8 cellular contexts compared by ENCODE assay signal in the genomic region with DNA sequence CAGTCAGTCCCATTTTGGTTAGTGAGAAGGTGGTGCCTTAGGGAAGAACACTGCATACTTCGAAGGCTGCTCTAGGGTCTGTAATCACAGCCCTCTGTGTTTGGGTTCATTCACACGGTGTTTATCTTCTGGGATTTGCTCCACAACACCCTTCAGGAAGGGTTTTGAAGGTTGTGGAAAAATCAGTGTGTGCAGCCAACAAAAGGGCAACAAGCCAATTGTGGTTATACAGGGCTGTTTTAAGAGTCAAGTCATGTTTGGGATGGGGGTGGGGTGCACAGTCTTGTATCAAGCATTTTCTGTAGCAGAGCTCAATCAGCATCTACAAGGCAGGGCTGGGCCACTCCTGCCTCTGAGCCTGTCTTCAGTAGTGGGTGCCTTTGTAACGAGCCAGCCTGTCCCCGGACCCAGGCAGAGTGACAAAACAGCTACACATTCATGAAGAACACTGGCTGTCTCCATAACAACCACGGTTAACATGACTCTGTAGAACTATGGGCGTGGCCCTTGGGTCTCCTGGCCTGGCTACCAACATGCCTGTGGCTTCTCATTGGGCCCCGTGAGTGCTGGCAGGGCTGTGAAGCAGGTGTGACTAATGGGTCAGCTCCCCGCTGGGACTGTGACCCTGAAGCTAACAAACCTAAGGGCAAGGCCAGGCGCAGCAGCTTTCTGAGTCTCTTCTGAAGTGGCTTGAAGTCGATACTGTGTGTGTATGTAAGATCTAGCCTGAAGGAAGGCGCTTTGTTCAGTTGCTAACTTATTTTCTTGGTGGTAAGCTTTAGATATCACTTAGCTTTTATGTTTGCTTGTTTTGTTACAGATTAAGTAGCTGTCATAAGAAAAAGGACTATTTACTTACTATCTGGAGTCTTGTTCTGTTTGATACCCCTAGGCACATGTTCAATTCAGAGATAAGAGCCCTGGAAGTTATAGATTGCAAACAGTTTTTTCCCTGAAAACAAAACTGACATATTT. TPM values are rescaled to one million over a fixed set of nuclear protein-coding genes. Genes with fewer than 3 reads are reported as not detected.
DNase-seq lines count a peak whose midpoint lies in the region; ATAC-seq and TF ChIP-seq lines count a peak whose summit lies in the region.

No MANE protein-coding gene starts in this region.

- no peak overlapping the region for H3K4me3 ChIP-seq in HEK293 (ENCODE audit: low read depth, low read length)
- no peak overlapping the region for H3K4me3 ChIP-seq in left lung
- no peak overlapping the region for H3K4me3 ChIP-seq in upper lobe of left lung

- H3K36me3 ChIP-seq in HEK293 (ENCODE audit: control insufficient read depth in 2 of 2, insufficient read depth in 1 of 2, low read length in 2 of 2) (no peaks in the 10 kb centered on the region), left lung (no peaks in the 10 kb centered on the region), upper lobe of left lung (no peaks in the 10 kb centered on the region)

- ATAC-seq in left lung (peak; percentile 99), upper lobe of left lung (ENCODE audit: low FRiP score in 2 of 2) (peak; percentile 86 to 96), GM21528 (IDR thresholded peaks at IDR 0.05; ENCODE audit: low FRiP score, unreplicated experiment) (no peak)

- 51 to 64% methylated on average over 9 to 11 of the region's 11 CpGs for WGBS in upper lobe of left lung, 2 donors

- intact Hi-C loops in left lung (cut with DNase I) = no loop called here

- DNase-seq in NCI-H510A treated with DMSO at 0.1 percent for 48 hours (lab: John Stamatoyannopoulos, UW) (peak; percentile 90), left lung (peak; percentile 88 to 89), upper lobe of left lung (peak in 1 of 2 donors; percentile 95), germinal center (ENCODE audit: low spot score) (no peak)
- DNase-seq in activated T-cell treated with anti-CD3 and anti-CD28 coated beads, Interleukin-2, amount 50 U/mL, for 48 hours = no peak

- TF ChIP-seq POLR2A in upper lobe of left lung (IDR thresholded peaks at IDR 0.05) = no peak

- H3K27me3 ChIP-seq in left lung (no peaks in the 10 kb centered on the region), upper lobe of left lung (no peaks in the 10 kb centered on the region)

- no peaks in the 10 kb centered on the region for H3K9me3 ChIP-seq in HEK293 (ENCODE audit: control insufficient read depth, insufficient read depth, low read depth, low read length)
- H3K9me3 ChIP-seq in left lung = no peaks in the 10 kb centered on the region
- no peaks in the 10 kb centered on the region for H3K9me3 ChIP-seq in upper lobe of left lung

- H3K27ac ChIP-seq in HEK293 (ENCODE audit: extremely low read depth, low read depth, low read length) = peak overlapping the region; percentile 67
- H3K27ac ChIP-seq in cingulate gyrus (ENCODE audit: low read depth, low read length) = peak overlapping the region; percentile 6
- peak overlapping the region; percentile 47 to 64 for H3K27ac ChIP-seq in left lung
- peak overlapping the region in 2 of 4 donors; percentile 21 to 66 for H3K27ac ChIP-seq in upper lobe of left lung

- POLR2A ChIA-PET in HEK293 (lab: Yijun Ruan, JAX) = interaction anchor here (0.6 to 2.6 kb wide), 4 partner anchors 28 to 155 kb away, joined by 3 to 33 read pairs (median 4); a partner anchor contains a TSS

- H3K4me1 ChIP-seq in HEK293 (ENCODE audit: control insufficient read depth, insufficient read depth, low read length) (peaks cover 15% of the 10 kb centered on the region), left lung (peaks cover 0 to 8% of the 10 kb centered on the region in 2 donors), upper lobe of left lung (peaks cover 0 to 9% (median 3%) of the 10 kb centered on the region in 4 donors)

- TF ChIP-seq CTCF in HEK293 (tag by site-specific recombination; IDR thresholded peaks at IDR 0.05) (no peak), left lung (IDR thresholded peaks at IDR 0.05) (no peak), upper lobe of left lung (IDR thresholded peaks at IDR 0.05) (no peak)

- CTCF ChIA-PET in HEK293 (lab: Yijun Ruan, JAX) = interaction anchor here (0.5 to 1.6 kb wide), 7 partner anchors 9 to 835 kb away, joined by 3 to 5 read pairs (median 3); no protein-coding TSS in a partner anchor

- TF ChIP-seq EP300 in upper lobe of left lung (IDR thresholded peaks at IDR 0.05) = no peak

TF ChIP-seq in HEK293, 187 proteins besides CTCF, POLR2A, EP300 and RAD21 (continues in another document):
- TF ChIP-seq ZNF341 (tag by site-specific recombination; IDR thresholded peaks at IDR 0.05; ENCODE audit: low read depth) = peak; percentile 56
- peak; percentile 75 for TF ChIP-seq ZBTB17 (tag by site-specific recombination; IDR thresholded peaks at IDR 0.05)
- TF ChIP-seq, protein P1, sequence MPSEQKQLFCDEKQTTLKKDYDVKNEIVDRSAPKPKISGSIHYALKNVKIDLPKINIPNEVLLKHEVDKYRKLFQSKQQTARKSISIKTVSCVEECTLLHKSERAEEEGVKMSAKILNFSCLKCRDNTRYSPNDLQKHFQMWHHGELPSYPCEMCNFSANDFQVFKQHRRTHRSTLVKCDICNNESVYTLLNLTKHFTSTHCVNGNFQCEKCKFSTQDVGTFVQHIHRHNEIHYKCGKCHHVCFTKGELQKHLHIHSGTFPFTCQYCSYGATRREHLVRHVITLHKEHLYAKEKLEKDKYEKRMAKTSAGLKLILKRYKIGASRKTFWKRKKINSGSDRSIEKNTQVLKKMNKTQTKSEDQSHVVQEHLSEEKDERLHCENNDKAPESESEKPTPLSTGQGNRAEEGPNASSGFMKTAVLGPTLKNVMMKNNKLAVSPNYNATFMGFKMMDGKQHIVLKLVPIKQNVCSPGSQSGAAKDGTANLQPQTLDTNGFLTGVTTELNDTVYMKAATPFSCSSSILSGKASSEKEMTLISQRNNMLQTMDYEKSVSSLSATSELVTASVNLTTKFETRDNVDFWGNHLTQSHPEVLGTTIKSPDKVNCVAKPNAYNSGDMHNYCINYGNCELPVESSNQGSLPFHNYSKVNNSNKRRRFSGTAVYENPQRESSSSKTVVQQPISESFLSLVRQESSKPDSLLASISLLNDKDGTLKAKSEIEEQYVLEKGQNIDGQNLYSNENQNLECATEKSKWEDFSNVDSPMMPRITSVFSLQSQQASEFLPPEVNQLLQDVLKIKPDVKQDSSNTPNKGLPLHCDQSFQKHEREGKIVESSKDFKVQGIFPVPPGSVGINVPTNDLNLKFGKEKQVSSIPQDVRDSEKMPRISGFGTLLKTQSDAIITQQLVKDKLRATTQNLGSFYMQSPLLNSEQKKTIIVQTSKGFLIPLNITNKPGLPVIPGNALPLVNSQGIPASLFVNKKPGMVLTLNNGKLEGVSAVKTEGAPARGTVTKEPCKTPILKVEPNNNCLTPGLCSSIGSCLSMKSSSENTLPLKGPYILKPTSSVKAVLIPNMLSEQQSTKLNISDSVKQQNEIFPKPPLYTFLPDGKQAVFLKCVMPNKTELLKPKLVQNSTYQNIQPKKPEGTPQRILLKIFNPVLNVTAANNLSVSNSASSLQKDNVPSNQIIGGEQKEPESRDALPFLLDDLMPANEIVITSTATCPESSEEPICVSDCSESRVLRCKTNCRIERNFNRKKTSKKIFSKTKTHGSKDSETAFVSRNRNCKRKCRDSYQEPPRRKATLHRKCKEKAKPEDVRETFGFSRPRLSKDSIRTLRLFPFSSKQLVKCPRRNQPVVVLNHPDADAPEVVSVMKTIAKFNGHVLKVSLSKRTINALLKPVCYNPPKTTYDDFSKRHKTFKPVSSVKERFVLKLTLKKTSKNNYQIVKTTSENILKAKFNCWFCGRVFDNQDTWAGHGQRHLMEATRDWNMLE (tag by site-specific recombination; conservative IDR thresholded peaks at IDR 0.05; ENCODE audit: low read depth) = no peak
- peak; percentile 69 for TF ChIP-seq SCRT1 (tag by site-specific recombination; IDR thresholded peaks at IDR 0.05; ENCODE audit: borderline replicate concordance)
- TF ChIP-seq, protein P2, sequence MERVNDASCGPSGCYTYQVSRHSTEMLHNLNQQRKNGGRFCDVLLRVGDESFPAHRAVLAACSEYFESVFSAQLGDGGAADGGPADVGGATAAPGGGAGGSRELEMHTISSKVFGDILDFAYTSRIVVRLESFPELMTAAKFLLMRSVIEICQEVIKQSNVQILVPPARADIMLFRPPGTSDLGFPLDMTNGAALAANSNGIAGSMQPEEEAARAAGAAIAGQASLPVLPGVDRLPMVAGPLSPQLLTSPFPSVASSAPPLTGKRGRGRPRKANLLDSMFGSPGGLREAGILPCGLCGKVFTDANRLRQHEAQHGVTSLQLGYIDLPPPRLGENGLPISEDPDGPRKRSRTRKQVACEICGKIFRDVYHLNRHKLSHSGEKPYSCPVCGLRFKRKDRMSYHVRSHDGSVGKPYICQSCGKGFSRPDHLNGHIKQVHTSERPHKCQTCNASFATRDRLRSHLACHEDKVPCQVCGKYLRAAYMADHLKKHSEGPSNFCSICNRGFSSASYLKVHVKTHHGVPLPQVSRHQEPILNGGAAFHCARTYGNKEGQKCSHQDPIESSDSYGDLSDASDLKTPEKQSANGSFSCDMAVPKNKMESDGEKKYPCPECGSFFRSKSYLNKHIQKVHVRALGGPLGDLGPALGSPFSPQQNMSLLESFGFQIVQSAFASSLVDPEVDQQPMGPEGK (tag by site-specific recombination; IDR thresholded peaks at IDR 0.05) = peak; percentile 32; the same call in 1 of the 2 replicates
- TF ChIP-seq KLF9 (tag by site-specific recombination; IDR thresholded peaks at IDR 0.05; ENCODE audit: low read depth) = peak; percentile 88
- TF ChIP-seq ZFP69B (tag by site-specific recombination; IDR thresholded peaks at IDR 0.05) = peak; percentile 69
- no peak for TF ChIP-seq ZNF19 (tag by site-specific recombination; IDR thresholded peaks at IDR 0.05; ENCODE audit: low read depth)
- no peak for TF ChIP-seq ZNF184 (tag by site-specific recombination; IDR thresholded peaks at IDR 0.05)
- TF ChIP-seq ZNF610 (tag by site-specific recombination; IDR thresholded peaks at IDR 0.05; ENCODE audit: borderline replicate concordance) = no peak
- 0 out of 2 replicates have a peak, but pooled peaks have one; percentile 62 for TF ChIP-seq ZNF2 (tag by site-specific recombination; IDR thresholded peaks at IDR 0.05)
- TF ChIP-seq, protein P3, sequence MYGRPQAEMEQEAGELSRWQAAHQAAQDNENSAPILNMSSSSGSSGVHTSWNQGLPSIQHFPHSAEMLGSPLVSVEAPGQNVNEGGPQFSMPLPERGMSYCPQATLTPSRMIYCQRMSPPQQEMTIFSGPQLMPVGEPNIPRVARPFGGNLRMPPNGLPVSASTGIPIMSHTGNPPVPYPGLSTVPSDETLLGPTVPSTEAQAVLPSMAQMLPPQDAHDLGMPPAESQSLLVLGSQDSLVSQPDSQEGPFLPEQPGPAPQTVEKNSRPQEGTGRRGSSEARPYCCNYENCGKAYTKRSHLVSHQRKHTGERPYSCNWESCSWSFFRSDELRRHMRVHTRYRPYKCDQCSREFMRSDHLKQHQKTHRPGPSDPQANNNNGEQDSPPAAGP (tag by site-specific recombination; IDR thresholded peaks at IDR 0.05) = peak; percentile 19; the same call in 1 of the 2 replicates

RNA-seq across cellular contexts. Expression of a gene that starts 27.9 kb away (rescaled TPM):
- total RNA-seq in left lung = 10 to 100 TPM; 30.9 to 52.3 TPM
- total RNA-seq in upper lobe of left lung = 10 to 100 TPM in 4 of 6 donors, 1 to 10 TPM in 2; 3.1 to 27.5 (median 15.7) TPM

Comparison
In these comparisons a context has a peak if more than half of its experiments do, and no peak if none do; other contexts are left out.
1. DNase-seq: peak in NCI-H510A treated with DMSO at 0.1 percent for 48 hours (single experiment) and left lung (2 of 2); none in germinal center (single experiment) and activated T-cell treated with anti-CD3 and anti-CD28 coated beads, Interleukin-2, amount 50 U/mL, for 48 hours (0 of 2).